8 cellular contexts compared by ENCODE assay signal in genomic region chr1:222618880-222619321, GRCh38. TPM values are rescaled to one million over a fixed set of nuclear protein-coding genes. Genes with fewer than 3 reads are reported as not detected.
DNase-seq lines count a peak whose midpoint lies in the region; ATAC-seq, FAIRE-seq and TF ChIP-seq lines count a peak whose summit lies in the region.

No MANE protein-coding gene starts in this region.

- intact Hi-C loops in A673 (cut with micrococcal nuclease; ENCODE audit: unreplicated experiment): no loop called here
- intact Hi-C loops in Panc1 (cut with micrococcal nuclease; ENCODE audit: unreplicated experiment): no loop called here
- intact Hi-C loops in mammary epithelial cell (cut with micrococcal nuclease): loop anchor here (2.0 kb wide), 1 partner anchor 26 kb away; no protein-coding TSS in a partner anchor
- intact Hi-C loops in kidney (cut with DNase I): no loop called here

- H3K9me3 ChIP-seq in A673 (ENCODE audit: low read depth, low read length, poor library complexity, severe bottlenecking): no peaks in the 10 kb centered on the region
- no peaks in the 10 kb centered on the region for H3K9me3 ChIP-seq in Panc1 (ENCODE audit: control insufficient read depth, insufficient read depth, low read depth, low read length)
- H3K9me3 ChIP-seq in mammary epithelial cell (replicated peaks; ENCODE audit: insufficient read depth, low read length): no peaks in the 10 kb centered on the region
- no peaks in the 10 kb centered on the region for H3K9me3 ChIP-seq in kidney (ENCODE audit: control insufficient read depth in 1 of 2, low read length in 2 of 2)

- H3K9ac ChIP-seq in mammary epithelial cell (ENCODE audit: insufficient read depth, low read length): peak overlapping the region; percentile 66
- H3K9ac ChIP-seq in kidney (ENCODE audit: low read length in 2 of 2): peak overlapping the region; percentile 59 to 71

- POLR2A ChIA-PET in A673 (lab: Charles Lee; ENCODE audit: low non-redundant PET): no interaction called here
- POLR2A ChIA-PET in Panc1 (lab: Charles Lee): no interaction called here

- peak; percentile 28 for DNase-seq in A673 (ENCODE audit: low spot score)
- no peak for DNase-seq in Panc1 (ENCODE audit: low read depth, low spot score)
- peak; percentile 46 for DNase-seq in mammary epithelial cell
- DNase-seq in kidney: no peak
- peak; percentile 30 for DNase-seq in stimulated activated CD8-positive, alpha-beta memory T cell treated with anti-CD3 and anti-CD28 coated beads, Interleukin-4, amount 100 ng/mL, for 48 hours

- peak overlapping the region; percentile 97 for H2AFZ ChIP-seq in mammary epithelial cell (ENCODE audit: low read depth, low read length)

- CTCF ChIA-PET in A673 (lab: Charles Lee) (no interaction called here), Panc1 (lab: Charles Lee) (interaction anchor here (0.8 kb wide), 1 partner anchor 16 kb away, joined by 3 read pairs; no protein-coding TSS in a partner anchor), mammary epithelial cell (lab: Charles Lee; ENCODE audit: low non-redundant PET) (no interaction called here)

- WGBS in mammary epithelial cell (ENCODE audit: low coverage, missing lambda C conversion rate): 11% methylated on average over 17 of the region's 17 CpGs

- FAIRE-seq in kidney (lab: Jason Lieb, UNC): no peak

- peaks cover 28% of the 10 kb centered on the region for H3K79me2 ChIP-seq in mammary epithelial cell (ENCODE audit: insufficient read depth, low read length)

- H3K4me3 ChIP-seq in A673 (ENCODE audit: low read depth, low read length, poor library complexity, severe bottlenecking) (peak overlapping the region; percentile 89), GM12875 (ENCODE audit: low read depth, low read length) (peak overlapping the region; percentile 78), Panc1 (ENCODE audit: low read depth in 2 of 2, low read length in 2 of 2) (peak overlapping the region; percentile 82 to 88), mammary epithelial cell (replicated peaks in 1 of 3; ENCODE audit: insufficient read depth in 1 of 3, low read depth in 2 of 3, low read length in 3 of 3) (peak overlapping the region; percentile 87 to 96 (median 87)), kidney (ENCODE audit: low read length in 2 of 2) (peak overlapping the region; percentile 80 to 92)

- in situ Hi-C loops in Panc1 (cut with HindIII; ENCODE audit: low pct_unique_long_range_greater_than_20kb, low sequenced_read_pairs): no loop called here
- in situ Hi-C loops in mammary epithelial cell (cut with MboI; ENCODE audit: low sequenced_read_pairs in 2 of 2): no loop called here

- H3K27ac ChIP-seq in A673 (ENCODE audit: low read depth, low read length, poor library complexity, severe bottlenecking) (no peak overlapping the region), Panc1 (ENCODE audit: low read length) (peak overlapping the region; percentile 49), mammary epithelial cell (ENCODE audit: insufficient read depth, low read depth, low read length) (peak overlapping the region; percentile 56), kidney (ENCODE audit: low read depth in 2 of 2, low read length in 2 of 2) (no peak overlapping the region)

- H3K36me3 ChIP-seq in A673 (ENCODE audit: insufficient read depth, low read length, poor library complexity, severe bottlenecking) (peaks cover 17% of the 10 kb centered on the region), Panc1 (ENCODE audit: control insufficient read depth, insufficient read depth, low read length) (peaks cover 5% of the 10 kb centered on the region; the same call in 1 of the 2 replicates), mammary epithelial cell (ENCODE audit: insufficient read depth, low read length) (no peaks in the 10 kb centered on the region), kidney (ENCODE audit: control insufficient read depth in 1 of 2, insufficient read depth in 2 of 2, low read length in 2 of 2) (peaks cover 0 to 8% of the 10 kb centered on the region in 2 donors)

- H3K27me3 ChIP-seq in A673 (replicated peaks; ENCODE audit: insufficient read depth, low read depth, low read length, poor library complexity) (peaks cover 21% of the 10 kb centered on the region), Panc1 (ENCODE audit: control insufficient read depth, insufficient read depth, low read length) (peaks cover 2% of the 10 kb centered on the region; the same call in 1 of the 2 replicates), mammary epithelial cell (ENCODE audit: insufficient read depth, low read length) (no peaks in the 10 kb centered on the region)

- peak overlapping the region; percentile 97 for H3K4me2 ChIP-seq in mammary epithelial cell (ENCODE audit: insufficient read depth, low read depth, low read length)

- ATAC-seq in Panc1: peak; percentile 68
- ATAC-seq in GM21528 (IDR thresholded peaks at IDR 0.05; ENCODE audit: low FRiP score, unreplicated experiment): no peak
- ATAC-seq in GM18873 (IDR thresholded peaks at IDR 0.05; ENCODE audit: low FRiP score, unreplicated experiment): no peak

- dilution Hi-C loops in mammary epithelial cell (cut with HindIII; ENCODE audit: low sequenced_read_pairs): no loop called here

- BruUV-seq in A673 (replicated peaks; lab: Mats Ljungman, UMichigan) (no TSS peak), Panc1 (replicated peaks; lab: Mats Ljungman, UMichigan) (TSS peak; percentile 61), mammary epithelial cell (replicated peaks; lab: Mats Ljungman, UMichigan) (TSS peak; percentile 24)

- no peaks in the 10 kb centered on the region for H4K20me1 ChIP-seq in mammary epithelial cell (ENCODE audit: insufficient read depth, low read length)

- TF ChIP-seq CTCF in A673 (conservative IDR thresholded peaks at IDR 0.05; ENCODE audit: low read depth, low read length): no peak
- TF ChIP-seq CTCF in GM12875 (IDR thresholded peaks at IDR 0.05; ENCODE audit: borderline replicate concordance, insufficient read depth, low read depth, low read length): no peak
- no peak for TF ChIP-seq CTCF in Panc1 (IDR thresholded peaks at IDR 0.05)
- no peak for TF ChIP-seq CTCF in mammary epithelial cell (conservative IDR thresholded peaks at IDR 0.05 in 1 of 2, IDR thresholded peaks at IDR 0.05 in 1 of 2; ENCODE audit: extremely low read depth in 1 of 2, insufficient read depth in 1 of 2, low read depth in 1 of 2, low read length in 2 of 2)
- TF ChIP-seq CTCF in kidney (IDR thresholded peaks at IDR 0.05; ENCODE audit: borderline replicate concordance, extremely low read depth, insufficient read depth): no peak

- H3K4me1 ChIP-seq in A673 (ENCODE audit: insufficient read depth, low read length, poor library complexity, severe bottlenecking) (peaks cover 12% of the 10 kb centered on the region), Panc1 (ENCODE audit: control insufficient read depth, insufficient read depth, low read length) (peaks cover 16% of the 10 kb centered on the region), mammary epithelial cell (ENCODE audit: insufficient read depth, low read length) (peaks cover 7% of the 10 kb centered on the region), kidney (ENCODE audit: control insufficient read depth in 1 of 2, insufficient read depth in 1 of 2, low read depth in 1 of 2, low read length in 2 of 2) (peaks cover 5 to 10% of the 10 kb centered on the region in 2 donors)

RNA-seq across cellular contexts. Expression of gene MIA3, which starts 1.0 kb away (rescaled TPM):
- total RNA-seq in A673 (2021): 56.3 and 62.4 TPM in 2 replicates
- 53.5 TPM for total RNA-seq in Panc1 (2021; ENCODE audit: unreplicated experiment)
- 45.2 TPM for polyA plus RNA-seq in Panc1 (2012; ENCODE audit: insufficient read length)
- 10 to 100 TPM; 31.3 to 57.5 TPM for total RNA-seq in mammary epithelial cell
- polyA plus RNA-seq in mammary epithelial cell: 33.7 TPM
- polyA minus RNA-seq in mammary epithelial cell: 57.4 TPM
- 51.5 TPM for total RNA-seq in kidney
- 19.1 TPM for polyA plus RNA-seq in kidney (ENCODE audit: insufficient read depth, low read depth, low replicate concordance)

RNA-seq across cellular contexts. Expression of gene TAF1A, which starts 29.2 kb away (rescaled TPM):
- 19.3 TPM in 2 replicates for total RNA-seq in A673 (2021)
- 11.6 TPM for total RNA-seq in Panc1 (2021; ENCODE audit: unreplicated experiment)
- polyA plus RNA-seq in Panc1 (2012; ENCODE audit: insufficient read length): 2.9 TPM
- 10 to 100 TPM in 1 of 2 donors, 1 to 10 TPM in 1; 8.0 to 10.2 TPM for total RNA-seq in mammary epithelial cell
- polyA plus RNA-seq in mammary epithelial cell: 4.5 TPM
- polyA minus RNA-seq in mammary epithelial cell: not detected
- total RNA-seq in kidney: 8.2 TPM
- 1.9 TPM for polyA plus RNA-seq in kidney (ENCODE audit: insufficient read depth, low read depth, low replicate concordance)

Comparison
In these comparisons a context has a peak if more than half of its experiments do, and no peak if none do; other contexts are left out.
1. DNase-seq: peak in A673 (single experiment), mammary epithelial cell (single experiment) and stimulated activated CD8-positive, alpha-beta memory T cell treated with anti-CD3 and anti-CD28 coated beads, Interleukin-4, amount 100 ng/mL, for 48 hours (single experiment); none in Panc1 (single experiment) and kidney (single experiment).
2. H3K27ac ChIP-seq: peak in Panc1 (single experiment) and mammary epithelial cell (single experiment); none in A673 (single experiment) and kidney (0 of 2).
3. Peak in every context shown above with its lines, with median percentiles within 50 percentile points of each other: H3K4me3 ChIP-seq.